25 cellular contexts compared by ENCODE assay signal in the genomic region with DNA sequence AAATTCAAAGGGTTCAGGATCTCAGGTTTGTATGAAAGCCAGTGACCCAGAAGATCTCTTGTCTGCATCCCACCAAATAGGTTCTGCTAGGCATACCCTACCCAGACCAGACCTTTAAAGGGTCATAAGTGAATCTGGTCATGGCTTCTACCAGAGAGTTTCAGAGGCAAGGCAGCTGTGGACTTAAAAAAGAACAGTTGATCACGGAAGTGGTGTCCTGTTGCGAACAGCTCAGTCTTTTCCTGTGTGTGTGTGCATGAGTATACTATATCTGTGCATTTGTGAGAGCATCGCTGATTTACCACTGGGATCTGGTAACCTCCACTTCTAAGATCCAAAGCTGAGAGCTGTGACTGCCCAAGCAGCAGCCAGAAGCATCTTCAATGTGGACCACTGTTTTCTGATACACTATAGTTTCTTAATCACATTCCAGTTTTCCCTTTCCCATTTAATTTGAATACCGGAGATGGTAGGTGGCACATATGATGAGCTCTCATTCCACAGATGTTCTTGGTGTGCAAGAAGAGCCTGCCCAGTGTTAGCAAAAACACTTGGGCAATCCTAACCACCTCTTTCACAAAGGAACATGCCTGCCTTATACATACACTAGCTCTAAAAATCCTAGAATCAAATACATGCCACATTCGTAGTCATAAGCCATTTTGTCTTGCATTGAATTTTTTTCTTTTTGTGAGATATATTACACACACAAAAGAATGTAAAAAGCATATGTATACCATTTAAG. TPM values are rescaled to one million over a fixed set of nuclear protein-coding genes. Genes with fewer than 3 reads are reported as not detected.
"Had no signal": no experiment of that assay in that cellular context is flagged by ENCODE, and none has a peak within 500 bp of the region (broad histone marks: within the 10 kb centered on the region; RNA-seq: fewer than 3 reads in every experiment).

No MANE protein-coding gene starts in this region.

- H3K4me3 Mint-ChIP-seq: brain; immature natural killer cell; naive thymus-derived CD4-positive, alpha-beta T cell; neural progenitor cell had no signal

- H3K4me1 ChIP-seq: colonic mucosa, gastroesophageal sphincter, neural progenitor cell, tibial artery had no signal

- H3K27ac Mint-ChIP-seq: activated naive CD4-positive, alpha-beta T cell treated with anti-CD3 and anti-CD28 coated beads, Interleukin-2, amount 50 U/mL, for 72 hours; immature natural killer cell; naive thymus-derived CD4-positive, alpha-beta T cell; neural progenitor cell; progenitor cell of endocrine pancreas had no signal

- FAIRE-seq: urothelium cell line had no signal

- DNase-seq: activated CD4-positive, alpha-beta T cell treated with anti-CD3 and anti-CD28 coated beads for 1 hour; activated CD4-positive, alpha-beta T cell treated with anti-CD3 and anti-CD28 coated beads, Interleukin-2, amount 50 U/mL, for 48 hours; activated gamma-delta T cell treated with Interleukin-2 at 50 U/mL for 16 hours; amygdala; central memory CD4-positive, alpha-beta T cell; colonic mucosa; heart left ventricle; immature natural killer cell; left ventricle myocardium superior; naive thymus-derived CD4-positive, alpha-beta T cell; stimulated activated naive CD8-positive, alpha-beta T cell treated with anti-CD3 and anti-CD28 coated beads, Interleukin-15, Interleukin-2, amounts not matched to agents 100 U/mL and 50 U/mL, for 24 hours; substantia nigra; T-helper 2 cell; tibial artery; WERI-Rb-1 had no signal

- H3K27me3 ChIP-seq: colonic mucosa, heart left ventricle, right atrium auricular region had no signal

- H3K36me3 ChIP-seq: colonic mucosa, gastroesophageal sphincter, heart left ventricle, neural progenitor cell, right atrium auricular region, tibial artery, WERI-Rb-1 had no signal

- H3K9me3 Mint-ChIP-seq: activated naive CD4-positive, alpha-beta T cell treated with anti-CD3 and anti-CD28 coated beads, Interleukin-2, amount 50 U/mL, for 72 hours had no signal

- H3K4me3 ChIP-seq: colonic mucosa, gastroesophageal sphincter, heart left ventricle, neural progenitor cell, right atrium auricular region, skin epidermis, tibial artery had no signal

- ATAC-seq: activated naive CD4-positive, alpha-beta T cell treated with anti-CD3 and anti-CD28 coated beads, Interleukin-2, amount 50 U/mL, for 72 hours; gastroesophageal sphincter; heart left ventricle; left ventricle myocardium superior; naive thymus-derived CD4-positive, alpha-beta T cell; stimulated activated naive CD8-positive, alpha-beta T cell treated with anti-CD3 and anti-CD28 coated beads, Interleukin-15, Interleukin-2, amounts not matched to agents 100 U/mL and 50 U/mL, for 24 hours had no signal

- H3K9me3 ChIP-seq: colonic mucosa had no signal

- H3K36me3 Mint-ChIP-seq: brain, neural progenitor cell had no signal

RNA-seq across cellular contexts. Expression of gene OR2S2, which starts 36.2 kb away (rescaled TPM):
- total RNA-seq: activated naive CD4-positive, alpha-beta T cell treated with anti-CD3 and anti-CD28 coated beads, Interleukin-2, amount 50 U/mL, for 72 hours; colonic mucosa; epithelial cell of proximal tubule; gastroesophageal sphincter; heart left ventricle; left ventricle myocardium superior; mononuclear cell; naive thymus-derived CD4-positive, alpha-beta T cell; progenitor cell of endocrine pancreas; right atrium auricular region had no signal
